ENCODE assay signal across 8 cellular contexts in genomic region chr6:149496597-149496996, GRCh38. TPM values are rescaled to one million over a fixed set of nuclear protein-coding genes. Genes with fewer than 3 reads are reported as not detected.
DNase-seq lines count a peak whose midpoint lies in the region; ATAC-seq and TF ChIP-seq lines count a peak whose summit lies in the region.
"Not testable (repeated sequence)": the region's sequence is repeated elsewhere in the genome, so short reads cannot be mapped to it uniquely, and the experiment has no call there.

No MANE protein-coding gene starts in this region.

- BruUV-seq in Panc1 (replicated peaks; lab: Mats Ljungman, UMichigan); MCF 10A (replicated peaks; lab: Mats Ljungman, UMichigan): not testable (repeated sequence)

- H3K36me3 ChIP-seq in CD8-positive, alpha-beta memory T cell (ENCODE audit: insufficient read depth, low read length); Panc1 (ENCODE audit: control insufficient read depth, insufficient read depth, low read length): not testable (repeated sequence)

- not testable (repeated sequence) for H3K27me3 ChIP-seq in CD8-positive, alpha-beta memory T cell (ENCODE audit: insufficient read depth, low read length, poor library complexity, severe bottlenecking); Panc1 (ENCODE audit: control insufficient read depth, insufficient read depth, low read length)

- DNase-seq in CD8-positive, alpha-beta memory T cell; stimulated activated naive B cell treated with anti-CD40 and anti-IgM and Interleukin-4, amounts not matched to agents 10 μg/mL and 1 μg/mL and 100 μg/mL, for 72 hours: not testable (repeated sequence)
- DNase-seq in Panc1 (ENCODE audit: low read depth, low spot score) (peak; percentile 28), MCF 10A (ENCODE audit: unreplicated experiment) (peak; percentile 49), iris pigment epithelial cell (ENCODE audit: low read depth) (peak; percentile 85)
- DNase-seq in activated CD8-positive, alpha-beta memory T cell treated with anti-CD3 and anti-CD28 coated beads, Interleukin-2, amount 50 U/mL, for 48 hours = peak; percentile 52

- peaks cover 21 to 64% (median 54%) of the 10 kb centered on the region in 3 donors for H3K4me1 Mint-ChIP-seq in CD8-positive, alpha-beta memory T cell
- not testable (repeated sequence) for H3K4me1 Mint-ChIP-seq in MCF 10A (ENCODE audit: insufficient read depth, unreplicated experiment)
- H3K4me1 Mint-ChIP-seq in stimulated activated naive B cell treated with anti-CD40 and anti-IgM and Interleukin-4, amounts not matched to agents 10 μg/mL and 1 μg/mL and 100 μg/mL, for 72 hours = peaks cover 37 to 60% of the 10 kb centered on the region in 2 donors

- H3K4me3 Mint-ChIP-seq in CD8-positive, alpha-beta memory T cell = peak overlapping the region in 1 of 7 donors; percentile 81
- H3K4me3 Mint-ChIP-seq in MCF 10A (ENCODE audit: unreplicated experiment) = not testable (repeated sequence)
- H3K4me3 Mint-ChIP-seq in stimulated activated naive B cell treated with anti-CD40 and anti-IgM and Interleukin-4, amounts not matched to agents 10 μg/mL and 1 μg/mL and 100 μg/mL, for 72 hours = peak overlapping the region; percentile 21 to 60

- peak; percentile 37 for ATAC-seq in GM19043 (IDR thresholded peaks at IDR 0.05; ENCODE audit: low read depth, unreplicated experiment)
- peak; percentile 53 for ATAC-seq in HG02798 (IDR thresholded peaks at IDR 0.05; ENCODE audit: poor library complexity, unreplicated experiment)
- peak; percentile 79 for ATAC-seq in Panc1
- ATAC-seq in stimulated activated naive B cell treated with anti-CD40 and anti-IgM and Interleukin-4, amounts not matched to agents 10 μg/mL and 1 μg/mL and 100 μg/mL, for 72 hours (replicated peaks) = peak; percentile 69 to 78

- H3K9me3 ChIP-seq in CD8-positive, alpha-beta memory T cell (ENCODE audit: low read length); Panc1 (ENCODE audit: control insufficient read depth, insufficient read depth, low read depth, low read length): not testable (repeated sequence)

- peak overlapping the region in 7 of 8 donors; percentile 57 to 96 (median 78) for H3K27ac Mint-ChIP-seq in CD8-positive, alpha-beta memory T cell
- peak overlapping the region; percentile 46 for H3K27ac Mint-ChIP-seq in MCF 10A (ENCODE audit: low read depth, unreplicated experiment)
- H3K27ac Mint-ChIP-seq in stimulated activated naive B cell treated with anti-CD40 and anti-IgM and Interleukin-4, amounts not matched to agents 10 μg/mL and 1 μg/mL and 100 μg/mL, for 72 hours = peak overlapping the region; percentile 93

- not testable (repeated sequence) for H3K27me3 Mint-ChIP-seq in CD8-positive, alpha-beta memory T cell; MCF 10A (ENCODE audit: insufficient read depth, unreplicated experiment); stimulated activated naive B cell treated with anti-CD40 and anti-IgM and Interleukin-4, amounts not matched to agents 10 μg/mL and 1 μg/mL and 100 μg/mL, for 72 hours

- H3K9me3 Mint-ChIP-seq in CD8-positive, alpha-beta memory T cell; MCF 10A (ENCODE audit: unreplicated experiment); stimulated activated naive B cell treated with anti-CD40 and anti-IgM and Interleukin-4, amounts not matched to agents 10 μg/mL and 1 μg/mL and 100 μg/mL, for 72 hours: not testable (repeated sequence)

- peaks cover 42% of the 10 kb centered on the region for H3K4me1 ChIP-seq in CD8-positive, alpha-beta memory T cell (ENCODE audit: insufficient read depth, low read length)
- not testable (repeated sequence) for H3K4me1 ChIP-seq in Panc1 (ENCODE audit: control insufficient read depth, insufficient read depth, low read length)

- not testable (repeated sequence) for H3K4me3 ChIP-seq in CD8-positive, alpha-beta memory T cell (ENCODE audit: low read length); Panc1 (ENCODE audit: low read depth in 2 of 2, low read length in 2 of 2)

- in situ Hi-C loops in Panc1 (cut with HindIII; ENCODE audit: low pct_unique_long_range_greater_than_20kb, low sequenced_read_pairs) = not testable (repeated sequence)

- not testable (repeated sequence) for TF ChIP-seq CTCF in Panc1 (IDR thresholded peaks at IDR 0.05); MCF 10A (IDR thresholded peaks at IDR 0.05; ENCODE audit: unreplicated experiment)

- peaks cover 0 to 13% (median 2%) of the 10 kb centered on the region in 3 donors for H3K36me3 Mint-ChIP-seq in CD8-positive, alpha-beta memory T cell
- peaks cover 14% of the 10 kb centered on the region for H3K36me3 Mint-ChIP-seq in MCF 10A (ENCODE audit: insufficient read depth, unreplicated experiment)
- peaks cover 8 to 24% of the 10 kb centered on the region in 2 donors for H3K36me3 Mint-ChIP-seq in stimulated activated naive B cell treated with anti-CD40 and anti-IgM and Interleukin-4, amounts not matched to agents 10 μg/mL and 1 μg/mL and 100 μg/mL, for 72 hours

- CTCF ChIA-PET in CD8-positive, alpha-beta memory T cell (lab: Charles Lee) = interaction anchor here (1.3 to 4.5 kb wide), 5 partner anchors 12 to 65 kb away, joined by 3 to 44 read pairs (median 5); partner anchors contain the start of gene ZC3H12D
- CTCF ChIA-PET in Panc1 (lab: Charles Lee) = not testable (repeated sequence)
- CTCF ChIA-PET in MCF 10A (lab: Yijun Ruan, JAX) = interaction anchor here (0.6 to 1.9 kb wide), 4 partner anchors 21 to 288 kb away, joined by 3 to 6 read pairs (median 4); no protein-coding TSS in a partner anchor

- POLR2A ChIA-PET in CD8-positive, alpha-beta memory T cell (lab: Charles Lee) = interaction anchor here (1.2 kb wide), 1 partner anchor 12 kb away, joined by 7 read pairs; the partner anchor contains the start of gene ZC3H12D
- POLR2A ChIA-PET in Panc1 (lab: Charles Lee) = not testable (repeated sequence)
- POLR2A ChIA-PET in MCF 10A (lab: Yijun Ruan, JAX) = interaction anchor here (1.3 to 1.4 kb wide), 2 partner anchors 17 to 23 kb away, joined by 3 to 6 read pairs; no protein-coding TSS in a partner anchor

- H3K27ac ChIP-seq in CD8-positive, alpha-beta memory T cell (ENCODE audit: low read depth, low read length); Panc1 (ENCODE audit: low read length): not testable (repeated sequence)

- intact Hi-C loops in Panc1 (cut with micrococcal nuclease; ENCODE audit: unreplicated experiment); MCF 10A (cut with micrococcal nuclease): not testable (repeated sequence)

RNA-seq across cellular contexts. Expression of gene ZC3H12D, which starts 11.8 kb away (rescaled TPM):
- 10 to 100 TPM; 83.5 to 84.5 TPM for total RNA-seq in CD8-positive, alpha-beta memory T cell
- polyA plus RNA-seq in CD8-positive, alpha-beta memory T cell = 2.5 TPM
- total RNA-seq in Panc1 (2021; ENCODE audit: unreplicated experiment) (0.26 TPM), MCF 10A (2022) (0.29 TPM in 1 of 2 replicates, not detected in the other)
- polyA plus RNA-seq in Panc1 (2012; ENCODE audit: insufficient read length) = not detected

RNA-seq across cellular contexts. Expression of gene PPIL4, which starts 49.2 kb away (rescaled TPM):
- 10 to 100 TPM; 29.7 to 31.9 TPM for total RNA-seq in CD8-positive, alpha-beta memory T cell
- 10.7 TPM for polyA plus RNA-seq in CD8-positive, alpha-beta memory T cell
- total RNA-seq in Panc1 (2021; ENCODE audit: unreplicated experiment) = 19.9 TPM
- 8.6 TPM for polyA plus RNA-seq in Panc1 (2012; ENCODE audit: insufficient read length)
- total RNA-seq in MCF 10A (2022) = 37.2 and 47.7 TPM in 2 replicates

Comparison
In these comparisons a context has a peak if more than half of its experiments do, and no peak if none do; other contexts are left out.
1. RNA of gene ZC3H12D, which starts 11.8 kb away (total RNA-seq): 83.5 to 84.5 TPM in CD8-positive, alpha-beta memory T cell; 0.26 TPM in Panc1 (single experiment) and 0.29 TPM in MCF 10A; every median in the first group is over 10 times any median in the second.
2. Peak in every context shown above with its lines, with median percentiles within 50 percentile points of each other: H3K27ac Mint-ChIP-seq and ATAC-seq.